In the genomic region with DNA sequence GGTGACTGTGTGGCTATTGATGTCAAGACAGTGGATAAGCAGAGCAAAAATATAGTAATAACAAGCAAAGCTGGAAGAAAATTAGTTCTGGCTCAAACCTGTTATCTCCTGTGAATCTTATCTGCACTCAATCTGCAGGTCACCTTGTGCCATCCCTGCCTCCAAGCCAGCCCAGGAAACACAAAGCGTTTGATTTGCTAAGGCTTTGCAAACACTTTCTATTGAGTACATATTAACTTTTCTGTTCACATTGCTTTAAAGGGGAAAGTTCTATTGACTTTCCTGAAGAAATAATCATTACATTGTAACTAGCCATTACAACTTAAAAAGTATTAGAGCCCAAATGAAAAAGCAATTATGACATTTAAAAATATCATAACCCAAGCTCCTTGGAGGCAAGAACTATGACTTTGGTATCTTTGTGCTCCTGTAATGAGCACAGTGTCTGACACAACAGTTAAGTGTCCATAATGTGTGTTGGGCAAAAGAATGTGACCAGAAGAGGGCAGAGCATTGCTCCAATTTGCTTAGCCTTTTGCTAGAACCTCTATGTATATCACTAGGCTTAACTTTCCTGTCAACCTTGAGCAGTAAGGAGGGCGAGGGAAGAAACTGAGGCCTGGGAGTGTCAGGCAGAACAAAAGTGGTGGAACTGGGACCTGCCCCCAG, we compare ENCODE assay signal across 12 cellular contexts. TPM values are rescaled to one million over a fixed set of nuclear protein-coding genes. Genes with fewer than 3 reads are reported as not detected.
A peak's percentile ranks its signal among the peaks of the same experiment; 100 is the strongest.
DNase-seq lines count a peak whose midpoint lies in the region; ATAC-seq and TF ChIP-seq lines count a peak whose summit lies in the region.
"Had no signal": no experiment of that assay in that cellular context is flagged by ENCODE, and none has a peak within 500 bp of the region (broad histone marks: within the 10 kb centered on the region; RNA-seq: fewer than 3 reads in every experiment).

No MANE protein-coding gene starts in this region.

- intact Hi-C loops in activated CD8-positive, alpha-beta T cell treated with anti-CD3 and anti-CD28 coated beads for 36 hours (cut with micrococcal nuclease): no loop called here

- H3K27ac Mint-ChIP-seq in endodermal cell (no peak overlapping the region), progenitor cell of endocrine pancreas (no peak overlapping the region)
- no peak overlapping the region for H3K27ac Mint-ChIP-seq in activated CD8-positive, alpha-beta T cell treated with anti-CD3 and anti-CD28 coated beads for 36 hours
- H3K27ac Mint-ChIP-seq: brain had no signal

- H3K27me3 ChIP-seq in endodermal cell (ENCODE audit: control insufficient read depth, insufficient read depth, low read length, poor library complexity, severe bottlenecking): peaks cover 17% of the 10 kb centered on the region
- H3K27me3 ChIP-seq: tibial nerve had no signal

- no peak for TF ChIP-seq POLR2A in NB4 (IDR thresholded peaks at IDR 0.05; ENCODE audit: extremely low read depth, insufficient read length)

- TF ChIP-seq CTCF in NB4 (IDR thresholded peaks at IDR 0.05; ENCODE audit: low read depth, low read length) (no peak), endodermal cell (conservative IDR thresholded peaks at IDR 0.05) (peak; percentile 64), progenitor cell of endocrine pancreas (IDR thresholded peaks at IDR 0.05; ENCODE audit: unreplicated experiment) (peak; percentile 47)
- TF ChIP-seq CTCF in activated CD8-positive, alpha-beta T cell treated with anti-CD3 and anti-CD28 coated beads for 36 hours (IDR thresholded peaks at IDR 0.05): no peak

- H3K27me3 Mint-ChIP-seq in endodermal cell (ENCODE audit: insufficient read depth): peaks cover 29% of the 10 kb centered on the region
- H3K27me3 Mint-ChIP-seq in progenitor cell of endocrine pancreas: peaks cover 22% of the 10 kb centered on the region
- no peaks in the 10 kb centered on the region for H3K27me3 Mint-ChIP-seq in activated CD8-positive, alpha-beta T cell treated with anti-CD3 and anti-CD28 coated beads for 36 hours

- H3K9me3 ChIP-seq in endodermal cell (ENCODE audit: control insufficient read depth, low read length): no peaks in the 10 kb centered on the region
- H3K9me3 ChIP-seq: tibial nerve had no signal

- H3K27ac ChIP-seq in endodermal cell (ENCODE audit: low read depth, low read length): no peak overlapping the region
- H3K27ac ChIP-seq: tibial nerve had no signal

- no peaks in the 10 kb centered on the region for H3K36me3 ChIP-seq in endodermal cell (ENCODE audit: control insufficient read depth, insufficient read depth, low read length)
- H3K36me3 ChIP-seq: tibial nerve had no signal

- WGBS in endodermal cell (ENCODE audit: insufficient coverage in 1 of 2, insufficient read length in 1 of 2), 2 experiments: 80 to 87% methylated on average over 1 to 2 of the region's 2 CpGs

- POLR2A ChIA-PET in HEK293T (lab: Yijun Ruan, JAX): no interaction called here
- POLR2A ChIA-PET in activated CD8-positive, alpha-beta T cell treated with anti-CD3 and anti-CD28 coated beads for 36 hours (lab: Charles Lee): no interaction called here

- H3K4me1 Mint-ChIP-seq in endodermal cell (no peaks in the 10 kb centered on the region), progenitor cell of endocrine pancreas (ENCODE audit: low read depth) (peaks cover 28% of the 10 kb centered on the region)
- no peaks in the 10 kb centered on the region for H3K4me1 Mint-ChIP-seq in activated CD8-positive, alpha-beta T cell treated with anti-CD3 and anti-CD28 coated beads for 36 hours (ENCODE audit: low read depth)
- H3K4me1 Mint-ChIP-seq: brain had no signal

- no peak for ATAC-seq in activated CD8-positive, alpha-beta T cell treated with anti-CD3 and anti-CD28 coated beads for 36 hours

- H3K4me3 Mint-ChIP-seq in endodermal cell (no peak overlapping the region), progenitor cell of endocrine pancreas (ENCODE audit: low read depth) (no peak overlapping the region)
- H3K4me3 Mint-ChIP-seq in activated CD8-positive, alpha-beta T cell treated with anti-CD3 and anti-CD28 coated beads for 36 hours: no peak overlapping the region
- H3K4me3 Mint-ChIP-seq: brain had no signal

- no peak overlapping the region for H3K4me3 ChIP-seq in NB4 (ENCODE audit: low read depth, low read length)
- H3K4me3 ChIP-seq in endodermal cell (ENCODE audit: low read length): no peak overlapping the region
- H3K4me3 ChIP-seq: smooth muscle cell, tibial nerve had no signal

- DNase-seq in NCI-H82 (lab: John Stamatoyannopoulos, UW) (peak; percentile 10), NCI-H82 treated with DMSO at 0.1 percent for 48 hours (lab: John Stamatoyannopoulos, UW; ENCODE audit: unreplicated experiment) (no peak), NB4 (ENCODE audit: low read depth) (peak; percentile 19), endodermal cell (no peak), progenitor cell of endocrine pancreas (ENCODE audit: low spot score, unreplicated experiment) (no peak), NCI-H2029 (lab: John Stamatoyannopoulos, UW) (no peak), HEK293T (ENCODE audit: extremely low spot score) (no peak)
- DNase-seq in activated CD8-positive, alpha-beta T cell treated with anti-CD3 and anti-CD28 coated beads for 36 hours: no peak
- DNase-seq: NCI-H2171 had no signal

- CTCF ChIA-PET in HEK293T (lab: Yijun Ruan, JAX): interaction anchor here (0.6 to 0.8 kb wide), 3 partner anchors 18 to 113 kb away, joined by 3 read pairs; no protein-coding TSS in a partner anchor
- CTCF ChIA-PET in activated CD8-positive, alpha-beta T cell treated with anti-CD3 and anti-CD28 coated beads for 36 hours (lab: Charles Lee): no interaction called here

- no peaks in the 10 kb centered on the region for H3K4me1 ChIP-seq in endodermal cell (ENCODE audit: control insufficient read depth, insufficient read depth, low read length)
- H3K4me1 ChIP-seq: tibial nerve had no signal

- H3K9ac ChIP-seq in endodermal cell (ENCODE audit: extremely low read depth, low read length, poor library complexity, severe bottlenecking): no peak overlapping the region

- no peaks in the 10 kb centered on the region for H3K9me3 Mint-ChIP-seq in endodermal cell
- no peaks in the 10 kb centered on the region for H3K9me3 Mint-ChIP-seq in progenitor cell of endocrine pancreas (ENCODE audit: low read depth)
- H3K9me3 Mint-ChIP-seq in activated CD8-positive, alpha-beta T cell treated with anti-CD3 and anti-CD28 coated beads for 36 hours: no peaks in the 10 kb centered on the region

- H3K36me3 Mint-ChIP-seq in endodermal cell (ENCODE audit: low read depth): no peaks in the 10 kb centered on the region
- H3K36me3 Mint-ChIP-seq in progenitor cell of endocrine pancreas (ENCODE audit: insufficient read depth): no peaks in the 10 kb centered on the region
- H3K36me3 Mint-ChIP-seq in activated CD8-positive, alpha-beta T cell treated with anti-CD3 and anti-CD28 coated beads for 36 hours (ENCODE audit: low read depth): no peaks in the 10 kb centered on the region
- H3K36me3 Mint-ChIP-seq: brain had no signal

TF ChIP-seq in HEK293T, 16 proteins besides CTCF, POLR2A, EP300 and RAD21:
- TF ChIP-seq TARDBP (IDR thresholded peaks at IDR 0.05) (no peak), FOXA1 (IDR thresholded peaks at IDR 0.05) (no peak), FOXM1 (IDR thresholded peaks at IDR 0.05; ENCODE audit: borderline replicate concordance) (no peak), CTBP1 (IDR thresholded peaks at IDR 0.05; ENCODE audit: borderline replicate concordance) (no peak), HDGF (IDR thresholded peaks at IDR 0.05; ENCODE audit: borderline replicate concordance) (no peak), BHLHE40 (IDR thresholded peaks at IDR 0.05; ENCODE audit: borderline replicate concordance) (no peak), ELF4 (IDR thresholded peaks at IDR 0.05) (no peak), NFRKB (IDR thresholded peaks at IDR 0.05) (no peak), ARNT (IDR thresholded peaks at IDR 0.05) (no peak), SP1 (IDR thresholded peaks at IDR 0.05) (no peak), FOXK2 (IDR thresholded peaks at IDR 0.05) (no peak), SUZ12 (IDR thresholded peaks at IDR 0.05) (no peak), ZNF384 (IDR thresholded peaks at IDR 0.05) (no peak)
- TF ChIP-seq, protein P1, sequence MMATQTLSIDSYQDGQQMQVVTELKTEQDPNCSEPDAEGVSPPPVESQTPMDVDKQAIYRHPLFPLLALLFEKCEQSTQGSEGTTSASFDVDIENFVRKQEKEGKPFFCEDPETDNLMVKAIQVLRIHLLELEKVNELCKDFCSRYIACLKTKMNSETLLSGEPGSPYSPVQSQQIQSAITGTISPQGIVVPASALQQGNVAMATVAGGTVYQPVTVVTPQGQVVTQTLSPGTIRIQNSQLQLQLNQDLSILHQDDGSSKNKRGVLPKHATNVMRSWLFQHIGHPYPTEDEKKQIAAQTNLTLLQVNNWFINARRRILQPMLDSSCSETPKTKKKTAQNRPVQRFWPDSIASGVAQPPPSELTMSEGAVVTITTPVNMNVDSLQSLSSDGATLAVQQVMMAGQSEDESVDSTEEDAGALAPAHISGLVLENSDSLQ (IDR thresholded peaks at IDR 0.05): no peak

RNA-seq across cellular contexts. Expression of a gene that starts 24.7 kb away (rescaled TPM):
- total RNA-seq in endodermal cell (under 1 TPM in 1 of 2 donors, not detected in 1; 0.27 TPM), progenitor cell of endocrine pancreas (5.2 and 8.0 TPM in 2 replicates)
- 0.18 TPM for polyA plus RNA-seq in endodermal cell (2013, experiment 1 of 2)
- 0.21 TPM for polyA plus RNA-seq in endodermal cell (2013, experiment 2 of 2)
- total RNA-seq in activated CD8-positive, alpha-beta T cell treated with anti-CD3 and anti-CD28 coated beads for 36 hours: not detected

RNA-seq across cellular contexts. Expression of a gene that starts 55.7 kb away (rescaled TPM):
- total RNA-seq in endodermal cell (1 to 10 TPM; 1.5 to 2.8 TPM), progenitor cell of endocrine pancreas (37.7 and 39.5 TPM in 2 replicates)
- polyA plus RNA-seq in endodermal cell (2013, experiment 1 of 2): 1.7 TPM
- polyA plus RNA-seq in endodermal cell (2013, experiment 2 of 2): 1.6 TPM
- total RNA-seq in activated CD8-positive, alpha-beta T cell treated with anti-CD3 and anti-CD28 coated beads for 36 hours: not detected

Comparison
In these comparisons a context has a peak if more than half of its experiments do, and no peak if none do; other contexts are left out.
1. DNase-seq: peak in NCI-H82 (single experiment) and NB4 (single experiment); none in NCI-H82 treated with DMSO at 0.1 percent for 48 hours (single experiment), endodermal cell (single experiment), progenitor cell of endocrine pancreas (single experiment), NCI-H2029 (single experiment), HEK293T (single experiment) and activated CD8-positive, alpha-beta T cell treated with anti-CD3 and anti-CD28 coated beads for 36 hours (single experiment).
2. CTCF ChIP-seq: peak in endodermal cell (single experiment) and progenitor cell of endocrine pancreas (single experiment); none in NB4 (single experiment) and activated CD8-positive, alpha-beta T cell treated with anti-CD3 and anti-CD28 coated beads for 36 hours (single experiment).
3. RNA of a gene that starts 55.7 kb away (total RNA-seq): 37.7 to 39.5 TPM in progenitor cell of endocrine pancreas; 1.5 to 2.8 TPM in endodermal cell and not detected in activated CD8-positive, alpha-beta T cell treated with anti-CD3 and anti-CD28 coated beads for 36 hours; every median in the first group is over 10 times any median in the second.